In the genomic region with DNA sequence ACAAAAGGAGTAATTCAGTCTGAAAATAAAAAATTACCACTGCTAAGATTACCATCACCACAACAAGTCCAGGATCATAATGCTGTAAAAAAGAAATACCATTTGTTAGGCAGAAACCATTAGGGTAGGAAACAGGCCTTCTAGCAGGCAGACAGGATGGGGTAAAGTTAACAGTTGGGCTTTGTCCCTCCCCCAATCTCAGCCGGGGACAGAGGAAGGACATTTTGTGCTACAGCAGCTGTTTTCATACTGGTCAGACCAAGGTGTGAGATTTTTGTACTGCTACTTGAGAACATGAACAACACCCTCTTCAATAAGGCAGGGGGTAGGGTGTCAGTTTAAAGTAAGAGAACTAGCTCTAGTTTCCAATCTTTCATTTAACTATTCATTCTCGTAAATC, we compare ENCODE assay signal across 14 cellular contexts. TPM values are rescaled to one million over a fixed set of nuclear protein-coding genes. Genes with fewer than 3 reads are reported as not detected.
A peak's percentile ranks its signal among the peaks of the same experiment; 100 is the strongest.
DNase-seq lines count a peak whose midpoint lies in the region; ATAC-seq and TF ChIP-seq lines count a peak whose summit lies in the region.
"Had no signal": no experiment of that assay in that cellular context is flagged by ENCODE, and none has a peak within 500 bp of the region (broad histone marks: within the 10 kb centered on the region; RNA-seq: fewer than 3 reads in every experiment).

No MANE protein-coding gene starts in this region.

- H3K9me3 ChIP-seq in endodermal cell (ENCODE audit: control insufficient read depth, low read length) (no peaks in the 10 kb centered on the region), prostate gland (no peaks in the 10 kb centered on the region)

- CTCF ChIA-PET in activated CD4-positive, alpha-beta T cell treated with anti-CD3 and anti-CD28 coated beads for 36 hours (lab: Charles Lee): no interaction called here

- intact Hi-C loops in activated CD4-positive, alpha-beta T cell treated with anti-CD3 and anti-CD28 coated beads for 36 hours (cut with DNase I, micrococcal nuclease): no loop called here
- intact Hi-C loops in prostate gland (cut with DNase I): no loop called here

- H3K27ac Mint-ChIP-seq in endodermal cell (peak overlapping the region; percentile 9), nephron (peak overlapping the region; percentile 24 to 62 (median 31))
- no peak overlapping the region for H3K27ac Mint-ChIP-seq in activated CD4-positive, alpha-beta T cell treated with anti-CD3 and anti-CD28 coated beads for 36 hours

- H3K27me3 ChIP-seq in KMS-11 (ENCODE audit: insufficient read depth, low read depth) (no peaks in the 10 kb centered on the region), endodermal cell (ENCODE audit: control insufficient read depth, insufficient read depth, low read length, poor library complexity, severe bottlenecking) (no peaks in the 10 kb centered on the region), prostate gland (replicated peaks; ENCODE audit: insufficient read depth) (no peaks in the 10 kb centered on the region)
- H3K27me3 ChIP-seq: brain microvascular endothelial cell had no signal

- no peak overlapping the region for H3K4me3 Mint-ChIP-seq in endodermal cell
- H3K4me3 Mint-ChIP-seq in nephron: no peak overlapping the region
- no peak overlapping the region for H3K4me3 Mint-ChIP-seq in activated CD4-positive, alpha-beta T cell treated with anti-CD3 and anti-CD28 coated beads for 36 hours
- H3K4me3 Mint-ChIP-seq: HFFc6 had no signal

- H3K9ac ChIP-seq in KMS-11 (no peak overlapping the region), endodermal cell (ENCODE audit: extremely low read depth, low read length, poor library complexity, severe bottlenecking) (no peak overlapping the region)

- no peak for ATAC-seq in activated CD4-positive, alpha-beta T cell treated with anti-CD3 and anti-CD28 coated beads for 36 hours

- no peak for TF ChIP-seq POLR2A in prostate gland (IDR thresholded peaks at IDR 0.05)

- peak overlapping the region; percentile 65 for H3K27ac ChIP-seq in KMS-11
- H3K27ac ChIP-seq in endodermal cell (ENCODE audit: low read depth, low read length): no peak overlapping the region
- no peak overlapping the region for H3K27ac ChIP-seq in prostate gland
- H3K27ac ChIP-seq: brain microvascular endothelial cell had no signal

- H3K36me3 ChIP-seq in KMS-11 (ENCODE audit: insufficient read depth) (no peaks in the 10 kb centered on the region; the same call in 1 of the 2 replicates), endodermal cell (ENCODE audit: control insufficient read depth, insufficient read depth, low read length) (peaks cover 23% of the 10 kb centered on the region), prostate gland (peaks cover 0 to 3% of the 10 kb centered on the region in 2 donors)

- H3K36me3 Mint-ChIP-seq in endodermal cell (ENCODE audit: low read depth) (peaks cover 33% of the 10 kb centered on the region), nephron (ENCODE audit: low read depth) (peaks cover 27% of the 10 kb centered on the region)
- peaks cover 10% of the 10 kb centered on the region for H3K36me3 Mint-ChIP-seq in activated CD4-positive, alpha-beta T cell treated with anti-CD3 and anti-CD28 coated beads for 36 hours (ENCODE audit: low read depth)

- H3K27me3 Mint-ChIP-seq in endodermal cell (ENCODE audit: insufficient read depth) (no peaks in the 10 kb centered on the region), nephron (ENCODE audit: low read depth) (no peaks in the 10 kb centered on the region)
- H3K27me3 Mint-ChIP-seq in activated CD4-positive, alpha-beta T cell treated with anti-CD3 and anti-CD28 coated beads for 36 hours: no peaks in the 10 kb centered on the region

- POLR2A ChIA-PET in activated CD4-positive, alpha-beta T cell treated with anti-CD3 and anti-CD28 coated beads for 36 hours (lab: Charles Lee): interaction anchor here (0.6 kb wide), 1 partner anchor 57 kb away, joined by 3 read pairs; no protein-coding TSS in a partner anchor

- peaks cover 13% of the 10 kb centered on the region for H3K4me1 Mint-ChIP-seq in endodermal cell
- peaks cover 13% of the 10 kb centered on the region for H3K4me1 Mint-ChIP-seq in nephron
- peaks cover 18% of the 10 kb centered on the region for H3K4me1 Mint-ChIP-seq in activated CD4-positive, alpha-beta T cell treated with anti-CD3 and anti-CD28 coated beads for 36 hours

- TF ChIP-seq CTCF in KMS-11 (conservative IDR thresholded peaks at IDR 0.05; ENCODE audit: low read depth, low read length) (no peak), endodermal cell (conservative IDR thresholded peaks at IDR 0.05) (no peak), nephron (IDR thresholded peaks at IDR 0.05; ENCODE audit: unreplicated experiment in 3 of 3) (no peak), prostate gland (IDR thresholded peaks at IDR 0.05) (no peak)

- H3K9me3 Mint-ChIP-seq in endodermal cell (no peaks in the 10 kb centered on the region), nephron (no peaks in the 10 kb centered on the region)
- H3K9me3 Mint-ChIP-seq in activated CD4-positive, alpha-beta T cell treated with anti-CD3 and anti-CD28 coated beads for 36 hours (ENCODE audit: low read depth): no peaks in the 10 kb centered on the region
- H3K9me3 Mint-ChIP-seq: HFFc6 had no signal

- peaks cover 63% of the 10 kb centered on the region for H3K4me1 ChIP-seq in KMS-11 (ENCODE audit: low read depth, poor library complexity, severe bottlenecking)
- H3K4me1 ChIP-seq in endodermal cell (ENCODE audit: control insufficient read depth, insufficient read depth, low read length): no peaks in the 10 kb centered on the region
- H3K4me1 ChIP-seq in prostate gland (replicated peaks): no peaks in the 10 kb centered on the region

- H4K20me1 ChIP-seq in KMS-11 (ENCODE audit: insufficient read depth): no peaks in the 10 kb centered on the region

- DNase-seq in ELF-1 (ENCODE audit: low read depth, low spot score): peak; percentile 25
- peak; percentile 76 for DNase-seq in endodermal cell
- DNase-seq in activated CD4-positive, alpha-beta T cell treated with anti-CD3 and anti-CD28 coated beads for 36 hours: no peak
- DNase-seq in NCI-H1694 treated with DMSO at 0.1 percent for 48 hours (lab: John Stamatoyannopoulos, UW): no peak
- DNase-seq in activated CD8-positive, alpha-beta memory T cell treated with anti-CD3 and anti-CD28 coated beads for 24 hours: no peak
- no peak for DNase-seq in prostate gland (ENCODE audit: low spot score)
- DNase-seq: activated CD4-positive, alpha-beta T cell treated with anti-CD3 and anti-CD28 coated beads for 48 hours; brain microvascular endothelial cell; HFFc6; mesenchymal stem cell; NCI-H2029 treated with DMSO at 0.1 percent for 48 hours; stimulated activated CD4-positive, alpha-beta T cell treated with anti-CD3 and anti-CD28 coated beads, Interleukin-1b, Interleukin-23, amount 100 ng/mL, for 48 hours had no signal

- peaks cover 30% of the 10 kb centered on the region; the same call in 1 of the 2 replicates for H3K79me2 ChIP-seq in KMS-11 (ENCODE audit: insufficient read depth, low read depth)

- H3K4me3 ChIP-seq in KMS-11 (IDR thresholded peaks at IDR 0.05; ENCODE audit: insufficient read depth, low read depth, low read length) (no peak overlapping the region), endodermal cell (ENCODE audit: low read length) (no peak overlapping the region), prostate gland (no peak overlapping the region)

- 79% methylated on average over 2 of the region's 2 CpGs; no CpG with 5 or more reads in 1 of the 2 experiments for WGBS in endodermal cell (ENCODE audit: insufficient coverage in 1 of 2, insufficient read length in 1 of 2), 2 experiments
- 36% methylated on average over 2 of the region's 2 CpGs for WGBS in prostate gland

- no peak overlapping the region for H2AFZ ChIP-seq in KMS-11 (ENCODE audit: low read depth)

- H3K4me2 ChIP-seq in KMS-11: peak overlapping the region; percentile 79

RNA-seq across cellular contexts. Expression of a gene that starts 49.2 kb away (rescaled TPM):
- total RNA-seq in endodermal cell: 1 to 10 TPM; 5.2 to 8.5 TPM
- polyA plus RNA-seq in endodermal cell (2013, experiment 1 of 2): 12.8 TPM
- 10.6 TPM for polyA plus RNA-seq in endodermal cell (2013, experiment 2 of 2)
- total RNA-seq in activated CD4-positive, alpha-beta T cell treated with anti-CD3 and anti-CD28 coated beads for 36 hours: 1 to 10 TPM; 1.6 to 1.7 TPM
- total RNA-seq in prostate gland: under 1 TPM; 0.27 to 0.68 TPM

Comparison
In these comparisons a context has a peak if more than half of its experiments do, and no peak if none do; other contexts are left out.
1. DNase-seq: peak in ELF-1 (single experiment) and endodermal cell (single experiment); none in activated CD4-positive, alpha-beta T cell treated with anti-CD3 and anti-CD28 coated beads for 36 hours (single experiment), NCI-H1694 treated with DMSO at 0.1 percent for 48 hours (single experiment), activated CD8-positive, alpha-beta memory T cell treated with anti-CD3 and anti-CD28 coated beads for 24 hours (single experiment) and prostate gland (single experiment).